1 cellular context compared by ENCODE assay signal in the genomic region with DNA sequence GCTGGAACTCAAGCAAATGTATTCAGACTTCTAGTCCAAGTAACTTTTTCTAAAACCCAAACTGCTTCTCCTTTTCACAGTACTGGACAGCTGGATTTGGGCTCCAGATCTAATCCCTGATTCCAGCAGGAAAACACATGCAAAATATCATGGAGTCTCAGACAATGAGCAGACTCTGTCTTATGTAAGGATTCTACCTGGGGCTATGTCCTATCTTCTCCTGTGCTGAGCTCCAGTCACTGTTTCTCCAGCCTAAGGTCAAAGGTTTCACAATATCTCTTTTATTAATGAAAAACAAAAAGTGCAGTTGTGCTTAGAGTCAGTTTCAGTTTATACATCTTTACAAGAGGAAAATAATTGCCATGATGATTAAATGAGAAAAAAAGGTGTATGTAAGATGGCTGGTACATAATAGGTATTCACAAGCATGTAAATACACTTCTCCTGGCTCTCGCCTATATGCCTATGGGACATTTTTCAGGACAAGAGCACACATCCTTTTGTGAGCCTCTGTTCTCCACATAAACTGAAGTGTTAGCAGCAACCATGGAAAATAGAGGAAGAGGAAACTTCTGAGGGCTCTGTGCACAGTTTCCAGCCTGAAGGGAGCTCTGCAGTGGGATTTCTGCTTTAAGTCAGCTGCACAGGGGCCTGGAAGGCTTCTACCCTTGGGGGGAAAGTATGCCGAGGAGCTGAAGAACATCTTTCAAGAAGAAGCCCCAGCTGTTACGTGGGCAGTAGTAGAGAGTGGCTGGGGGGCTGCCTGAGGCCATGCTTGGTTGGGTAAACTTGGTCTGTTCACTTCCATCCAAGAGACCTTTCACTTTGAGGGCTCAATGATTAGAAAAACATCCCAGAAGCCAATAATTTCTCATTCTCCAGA.
TF ChIP-seq lines count a peak whose summit lies in the region.

No MANE protein-coding gene starts in this region.

TF ChIP-seq in IMR-90, 13 proteins besides CTCF, POLR2A, EP300 and RAD21:
- TF ChIP-seq MAZ (IDR thresholded peaks at IDR 0.05; ENCODE audit: borderline replicate concordance, low read depth, low read length) = no peak
- TF ChIP-seq CEBPB (IDR thresholded peaks at IDR 0.05; ENCODE audit: low read depth, low read length) = peak; percentile 21; the same call in 1 of the 2 replicates
